Comparison of ENCODE assay signal across 13 cellular contexts in genomic region chr12:89695830-89696229, GRCh38. TPM values are rescaled to one million over a fixed set of nuclear protein-coding genes. Genes with fewer than 3 reads are reported as not detected.
A peak's percentile ranks its signal among the peaks of the same experiment; 100 is the strongest.
DNase-seq lines count a peak whose midpoint lies in the region; ATAC-seq and TF ChIP-seq lines count a peak whose summit lies in the region.
"Had no signal": no experiment of that assay in that cellular context is flagged by ENCODE, and none has a peak within 500 bp of the region (broad histone marks: within the 10 kb centered on the region; RNA-seq: fewer than 3 reads in every experiment).

No MANE protein-coding gene starts in this region.

- no peak overlapping the region for H3K4me3 ChIP-seq in endodermal cell (ENCODE audit: low read length)

- WGBS in endodermal cell (ENCODE audit: insufficient coverage in 1 of 2, insufficient read length in 1 of 2), 2 experiments: 100% methylated on average over 1 of the region's 1 CpG

- DNase-seq in endodermal cell: no peak
- DNase-seq in DMS 273 treated with DMSO at 0.1 percent for 48 hours (lab: John Stamatoyannopoulos, UW): no peak
- no peak for DNase-seq in activated CD4-positive, alpha-beta T cell treated with anti-CD3 and anti-CD28 coated beads for 48 hours
- no peak for DNase-seq in GM10266 (ENCODE audit: extremely low spot score)
- no peak for DNase-seq in activated effector memory CD4-positive, alpha-beta T cell treated with Interleukin-2 at 50 U/mL for 16 hours
- DNase-seq: activated CD8-positive, alpha-beta memory T cell treated with anti-CD3 and anti-CD28 coated beads, Interleukin-2, amount 50 U/mL, for 4 hours; anterior cingulate cortex; C1 segment of cervical spinal cord; NCI-H524 treated with DMSO at 0.1 percent for 48 hours; Right ventricle myocardium superior had no signal

- H3K4me1 Mint-ChIP-seq in endodermal cell: peaks cover 8% of the 10 kb centered on the region

- no peak overlapping the region for H3K9ac ChIP-seq in endodermal cell (ENCODE audit: extremely low read depth, low read length, poor library complexity, severe bottlenecking)

- no peak overlapping the region for H3K27ac ChIP-seq in endodermal cell (ENCODE audit: low read depth, low read length)

- H3K36me3 ChIP-seq in endodermal cell (ENCODE audit: control insufficient read depth, insufficient read depth, low read length): no peaks in the 10 kb centered on the region

- H3K9me3 Mint-ChIP-seq in endodermal cell: no peaks in the 10 kb centered on the region

- peak overlapping the region; percentile 6 for H3K27ac Mint-ChIP-seq in endodermal cell

- no peaks in the 10 kb centered on the region for H3K27me3 ChIP-seq in endodermal cell (ENCODE audit: control insufficient read depth, insufficient read depth, low read length, poor library complexity, severe bottlenecking)

- no peaks in the 10 kb centered on the region for H3K4me1 ChIP-seq in endodermal cell (ENCODE audit: control insufficient read depth, insufficient read depth, low read length)

- no peaks in the 10 kb centered on the region for H3K27me3 Mint-ChIP-seq in endodermal cell (ENCODE audit: insufficient read depth)

- ATAC-seq in GM18498 (IDR thresholded peaks at IDR 0.05; ENCODE audit: unreplicated experiment): peak; percentile 64
- peak; percentile 28 for ATAC-seq in GM19468 (IDR thresholded peaks at IDR 0.05; ENCODE audit: extremely low read depth, unreplicated experiment)
- ATAC-seq in HG03378 (IDR thresholded peaks at IDR 0.05; ENCODE audit: unreplicated experiment): peak; percentile 71

- no peaks in the 10 kb centered on the region for H3K9me3 ChIP-seq in endodermal cell (ENCODE audit: control insufficient read depth, low read length)

- H3K4me3 Mint-ChIP-seq in endodermal cell: no peak overlapping the region

- no peaks in the 10 kb centered on the region for H3K36me3 Mint-ChIP-seq in endodermal cell (ENCODE audit: low read depth)

- no peak for TF ChIP-seq CTCF in endodermal cell (conservative IDR thresholded peaks at IDR 0.05)
- TF ChIP-seq CTCF in GM10266 (IDR thresholded peaks at IDR 0.05; ENCODE audit: control insufficient read depth, insufficient read depth, low read depth, missing control alignments): no peak

RNA-seq across cellular contexts. Expression of gene ATP2B1, which starts 12.8 kb away (rescaled TPM):
- 10 to 100 TPM; 66.7 to 81.9 TPM for total RNA-seq in endodermal cell
- 48.3 TPM for polyA plus RNA-seq in endodermal cell (2013, experiment 1 of 2)
- polyA plus RNA-seq in endodermal cell (2013, experiment 2 of 2): 47.7 TPM
